In genomic region chr1:78070758-78071157, GRCh38 we compare ENCODE assay signal across 10 cellular contexts. TPM values are rescaled to one million over a fixed set of nuclear protein-coding genes. Genes with fewer than 3 reads are reported as not detected.
A peak's percentile ranks its signal among the peaks of the same experiment; 100 is the strongest.
DNase-seq lines count a peak whose midpoint lies in the region; ATAC-seq and TF ChIP-seq lines count a peak whose summit lies in the region.
"Had no signal": no experiment of that assay in that cellular context is flagged by ENCODE, and none has a peak within 500 bp of the region (broad histone marks: within the 10 kb centered on the region; RNA-seq: fewer than 3 reads in every experiment).

No MANE protein-coding gene starts in this region.

- no peak for TF ChIP-seq CTCF in fibroblast of villous mesenchyme (IDR thresholded peaks at IDR 0.05; ENCODE audit: insufficient read depth, low read depth, low read length)

- H3K4me3 ChIP-seq in MG63 (no peak overlapping the region), fibroblast of villous mesenchyme (ENCODE audit: low read depth, low read length) (no peak overlapping the region)

- DNase-seq in A172 (ENCODE audit: low spot score) (peak; percentile 52), MG63 (peak; percentile 59), fibroblast of villous mesenchyme (ENCODE audit: low read depth) (peak; percentile 31), iPS-NIHi11 (ENCODE audit: low spot score) (no peak)
- DNase-seq: NCI-H748 treated with DMSO at 0.1 percent for 48 hours; stimulated activated CD4-positive, alpha-beta T cell treated with anti-CD3 and anti-CD28 coated beads, Interleukin-1b, Interleukin-23, amount 100 ng/mL, for 48 hours had no signal

- H3K9me3 ChIP-seq in MG63 = no peaks in the 10 kb centered on the region

- H3K36me3 ChIP-seq in MG63 = no peaks in the 10 kb centered on the region

- ATAC-seq in GM18868 (IDR thresholded peaks at IDR 0.05; ENCODE audit: unreplicated experiment) = peak; percentile 94
- ATAC-seq in GM18498 (IDR thresholded peaks at IDR 0.05; ENCODE audit: unreplicated experiment) = no peak
- no peak for ATAC-seq in HG03135 (IDR thresholded peaks at IDR 0.05; ENCODE audit: unreplicated experiment)
- ATAC-seq in GM21825 (IDR thresholded peaks at IDR 0.05; ENCODE audit: unreplicated experiment) = no peak

- no peaks in the 10 kb centered on the region for H3K27me3 ChIP-seq in MG63

RNA-seq across cellular contexts. Expression of gene GIPC2, which starts 25.0 kb away (rescaled TPM):
- total RNA-seq in A172 (2014; rRNA removed; shearing (Covaris generic)) = 0.02 and 0.07 TPM in 2 replicates
- total RNA-seq in MG63 (2014; rRNA removed; shearing (Covaris generic); ENCODE audit: low replicate concordance) = 0.10 TPM in 1 of 2 replicates, not detected in the other
- total RNA-seq in fibroblast of villous mesenchyme = 0.32 and 0.43 TPM in 2 replicates
